ENCODE assay signal across 1 cellular context in the genomic region with DNA sequence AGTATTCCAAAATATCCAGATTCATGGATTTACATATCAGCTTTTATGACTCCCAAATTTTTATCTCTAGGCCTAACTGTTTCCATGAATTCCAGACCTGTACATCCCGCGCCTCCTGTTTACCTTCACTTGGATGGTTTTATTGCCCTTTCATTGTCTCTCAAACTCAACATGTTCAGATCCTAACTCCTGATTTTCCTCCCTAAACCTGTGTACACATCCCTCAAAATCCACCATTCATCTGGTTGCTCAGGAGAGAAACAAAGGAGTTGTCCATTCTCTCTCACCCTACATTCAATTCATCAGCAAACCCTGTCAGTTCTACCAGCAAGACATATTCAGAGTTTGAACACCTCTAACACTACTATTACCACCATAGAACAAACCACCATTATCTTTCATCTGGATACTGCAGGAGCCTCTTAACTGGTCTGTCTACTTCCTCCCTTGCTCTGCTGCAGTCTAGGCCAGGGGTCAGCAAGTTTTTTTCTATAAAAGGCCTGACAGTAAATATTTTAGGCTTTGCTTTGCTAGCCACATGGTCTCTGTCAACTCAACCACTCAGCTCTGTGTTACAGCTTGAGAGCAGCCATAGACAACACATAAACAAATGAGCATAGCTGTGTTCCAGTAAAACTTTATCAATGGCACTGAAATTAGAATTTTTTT.
A peak's percentile ranks its signal among the peaks of the same experiment; 100 is the strongest.
TF ChIP-seq lines count a peak whose summit lies in the region.

No MANE protein-coding gene starts in this region.

TF ChIP-seq in K562, 482 proteins besides CTCF, POLR2A, EP300 and RAD21:
- TF ChIP-seq, protein P1, sequence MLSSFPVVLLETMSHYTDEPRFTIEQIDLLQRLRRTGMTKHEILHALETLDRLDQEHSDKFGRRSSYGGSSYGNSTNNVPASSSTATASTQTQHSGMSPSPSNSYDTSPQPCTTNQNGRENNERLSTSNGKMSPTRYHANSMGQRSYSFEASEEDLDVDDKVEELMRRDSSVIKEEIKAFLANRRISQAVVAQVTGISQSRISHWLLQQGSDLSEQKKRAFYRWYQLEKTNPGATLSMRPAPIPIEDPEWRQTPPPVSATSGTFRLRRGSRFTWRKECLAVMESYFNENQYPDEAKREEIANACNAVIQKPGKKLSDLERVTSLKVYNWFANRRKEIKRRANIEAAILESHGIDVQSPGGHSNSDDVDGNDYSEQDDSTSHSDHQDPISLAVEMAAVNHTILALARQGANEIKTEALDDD (IDR thresholded peaks at IDR 0.05): peak; percentile 45; the same call in 1 of the 2 replicates
- TF ChIP-seq EHMT2 (IDR thresholded peaks at IDR 0.05) (peak; percentile 8; the same call in 1 of the 2 replicates), SPI1 (IDR thresholded peaks at IDR 0.05; ENCODE audit: borderline replicate concordance, low read depth, low read length) (peak; percentile 84), NR2C2 (CRISPR knock-in tag; IDR thresholded peaks at IDR 0.05) (no peak), NR2C2 (tag; IDR thresholded peaks at IDR 0.05) (0 out of 2 replicates have a peak, but pooled peaks have one; percentile 25), ZEB2 (IDR thresholded peaks at IDR 0.05) (no peak), CBFA2T2 (conservative IDR thresholded peaks at IDR 0.05) (no peak), ZNF174 (CRISPR knock-in tag; IDR thresholded peaks at IDR 0.05) (no peak)
- TF ChIP-seq, protein P2, sequence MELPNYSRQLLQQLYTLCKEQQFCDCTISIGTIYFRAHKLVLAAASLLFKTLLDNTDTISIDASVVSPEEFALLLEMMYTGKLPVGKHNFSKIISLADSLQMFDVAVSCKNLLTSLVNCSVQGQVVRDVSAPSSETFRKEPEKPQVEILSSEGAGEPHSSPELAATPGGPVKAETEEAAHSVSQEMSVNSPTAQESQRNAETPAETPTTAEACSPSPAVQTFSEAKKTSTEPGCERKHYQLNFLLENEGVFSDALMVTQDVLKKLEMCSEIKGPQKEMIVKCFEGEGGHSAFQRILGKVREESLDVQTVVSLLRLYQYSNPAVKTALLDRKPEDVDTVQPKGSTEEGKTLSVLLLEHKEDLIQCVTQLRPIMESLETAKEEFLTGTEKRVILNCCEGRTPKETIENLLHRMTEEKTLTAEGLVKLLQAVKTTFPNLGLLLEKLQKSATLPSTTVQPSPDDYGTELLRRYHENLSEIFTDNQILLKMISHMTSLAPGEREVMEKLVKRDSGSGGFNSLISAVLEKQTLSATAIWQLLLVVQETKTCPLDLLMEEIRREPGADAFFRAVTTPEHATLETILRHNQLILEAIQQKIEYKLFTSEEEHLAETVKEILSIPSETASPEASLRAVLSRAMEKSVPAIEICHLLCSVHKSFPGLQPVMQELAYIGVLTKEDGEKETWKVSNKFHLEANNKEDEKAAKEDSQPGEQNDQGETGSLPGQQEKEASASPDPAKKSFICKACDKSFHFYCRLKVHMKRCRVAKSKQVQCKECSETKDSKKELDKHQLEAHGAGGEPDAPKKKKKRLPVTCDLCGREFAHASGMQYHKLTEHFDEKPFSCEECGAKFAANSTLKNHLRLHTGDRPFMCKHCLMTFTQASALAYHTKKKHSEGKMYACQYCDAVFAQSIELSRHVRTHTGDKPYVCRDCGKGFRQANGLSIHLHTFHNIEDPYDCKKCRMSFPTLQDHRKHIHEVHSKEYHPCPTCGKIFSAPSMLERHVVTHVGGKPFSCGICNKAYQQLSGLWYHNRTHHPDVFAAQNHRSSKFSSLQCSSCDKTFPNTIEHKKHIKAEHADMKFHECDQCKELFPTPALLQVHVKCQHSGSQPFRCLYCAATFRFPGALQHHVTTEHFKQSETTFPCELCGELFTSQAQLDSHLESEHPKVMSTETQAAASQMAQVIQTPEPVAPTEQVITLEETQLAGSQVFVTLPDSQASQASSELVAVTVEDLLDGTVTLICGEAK (IDR thresholded peaks at IDR 0.05): peak; percentile 79
- TF ChIP-seq, protein P2 (CRISPR knock-in tag; IDR thresholded peaks at IDR 0.05): no peak
- TF ChIP-seq, protein P3, sequence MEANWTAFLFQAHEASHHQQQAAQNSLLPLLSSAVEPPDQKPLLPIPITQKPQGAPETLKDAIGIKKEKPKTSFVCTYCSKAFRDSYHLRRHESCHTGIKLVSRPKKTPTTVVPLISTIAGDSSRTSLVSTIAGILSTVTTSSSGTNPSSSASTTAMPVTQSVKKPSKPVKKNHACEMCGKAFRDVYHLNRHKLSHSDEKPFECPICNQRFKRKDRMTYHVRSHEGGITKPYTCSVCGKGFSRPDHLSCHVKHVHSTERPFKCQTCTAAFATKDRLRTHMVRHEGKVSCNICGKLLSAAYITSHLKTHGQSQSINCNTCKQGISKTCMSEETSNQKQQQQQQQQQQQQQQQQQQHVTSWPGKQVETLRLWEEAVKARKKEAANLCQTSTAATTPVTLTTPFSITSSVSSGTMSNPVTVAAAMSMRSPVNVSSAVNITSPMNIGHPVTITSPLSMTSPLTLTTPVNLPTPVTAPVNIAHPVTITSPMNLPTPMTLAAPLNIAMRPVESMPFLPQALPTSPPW (CRISPR knock-in tag; IDR thresholded peaks at IDR 0.05): 0 out of 2 replicates have a peak, but pooled peaks have one; percentile 15
